Comparison of ENCODE assay signal across 25 cellular contexts in the genomic region with DNA sequence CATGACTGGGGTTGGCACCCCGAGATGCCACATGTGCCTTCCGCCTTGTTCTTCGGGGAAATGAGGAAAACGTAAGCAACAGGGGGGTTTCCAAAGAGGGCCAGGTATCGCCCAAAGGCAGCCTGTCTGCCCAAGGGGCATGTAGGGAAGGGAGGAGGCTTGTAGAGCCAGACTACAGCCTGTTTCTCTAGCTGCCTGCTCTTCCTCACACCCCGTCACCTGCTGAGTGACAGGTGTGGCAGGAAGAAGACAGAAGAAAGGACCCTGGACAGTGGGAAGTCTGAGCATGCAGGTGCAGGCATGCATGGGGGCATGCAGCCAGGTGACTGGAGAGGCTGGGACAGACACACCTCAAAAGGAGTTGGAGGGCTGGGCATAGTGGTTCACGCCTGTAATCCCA. TPM values are rescaled to one million over a fixed set of nuclear protein-coding genes. Genes with fewer than 3 reads are reported as not detected.
DNase-seq lines count a peak whose midpoint lies in the region; ATAC-seq and TF ChIP-seq lines count a peak whose summit lies in the region.
"Had no signal": no experiment of that assay in that cellular context is flagged by ENCODE, and none has a peak within 500 bp of the region (broad histone marks: within the 10 kb centered on the region; RNA-seq: fewer than 3 reads in every experiment).

No MANE protein-coding gene starts in this region.

- no peak overlapping the region for H3K4me3 ChIP-seq in GM06990 (replicated peaks; ENCODE audit: low read depth, low read length)
- H3K4me3 ChIP-seq: ascending aorta, SJCRH30 had no signal

- H3K27ac Mint-ChIP-seq in activated T-helper 1 cell treated with anti-CD3 and anti-CD28 coated beads, Interleukin-12 subunit alpha, Interleukin-12 subunit beta, Interleukin-2, Interleukin-4 antibody, amounts not matched to agents 30 ng/mL and 10 ng/mL and 1 ng/mL, durations not matched to agents 14 hours and 24 hours and 36 hours, result peak overlapping the region; percentile 36
- H3K27ac Mint-ChIP-seq: B cell; HFFc6; memory B cell; naive thymus-derived CD8-positive, alpha-beta T cell; T-helper 2 cell treated with Interferon-gamma antibody and Interleukin-4, amounts not matched to agents 5 μg/mL and 100 μg/mL, for 36 hours; WTC11 had no signal

- H3K27me3 ChIP-seq in GM06990 (replicated peaks; ENCODE audit: control insufficient read depth, insufficient read depth, low read length), result no peaks in the 10 kb centered on the region
- H3K27me3 ChIP-seq: ascending aorta, SJCRH30 had no signal

- intact Hi-C loops in activated T-helper 1 cell treated with anti-CD3 and anti-CD28 coated beads, Interleukin-12 subunit alpha, Interleukin-12 subunit beta, Interleukin-2, Interleukin-4 antibody, amounts not matched to agents 30 ng/mL and 10 ng/mL and 1 ng/mL, durations not matched to agents 14 hours and 24 hours and 36 hours (cut with micrococcal nuclease), result no loop called here

- H3K27me3 Mint-ChIP-seq in activated T-helper 1 cell treated with anti-CD3 and anti-CD28 coated beads, Interleukin-12 subunit alpha, Interleukin-12 subunit beta, Interleukin-2, Interleukin-4 antibody, amounts not matched to agents 30 ng/mL and 10 ng/mL and 1 ng/mL, durations not matched to agents 14 hours and 24 hours and 36 hours (ENCODE audit: insufficient read depth), result peaks cover 2% of the 10 kb centered on the region
- H3K27me3 Mint-ChIP-seq: B cell; memory B cell; naive thymus-derived CD8-positive, alpha-beta T cell had no signal

- peaks cover 32% of the 10 kb centered on the region for H3K4me1 Mint-ChIP-seq in activated T-helper 1 cell treated with anti-CD3 and anti-CD28 coated beads, Interleukin-12 subunit alpha, Interleukin-12 subunit beta, Interleukin-2, Interleukin-4 antibody, amounts not matched to agents 30 ng/mL and 10 ng/mL and 1 ng/mL, durations not matched to agents 14 hours and 24 hours and 36 hours (ENCODE audit: low read depth)

- no peaks in the 10 kb centered on the region for H3K9me3 Mint-ChIP-seq in activated T-helper 1 cell treated with anti-CD3 and anti-CD28 coated beads, Interleukin-12 subunit alpha, Interleukin-12 subunit beta, Interleukin-2, Interleukin-4 antibody, amounts not matched to agents 30 ng/mL and 10 ng/mL and 1 ng/mL, durations not matched to agents 14 hours and 24 hours and 36 hours
- H3K9me3 Mint-ChIP-seq: HFFc6; memory B cell; naive thymus-derived CD8-positive, alpha-beta T cell; T-helper 2 cell treated with Interferon-gamma antibody and Interleukin-4, amounts not matched to agents 5 μg/mL and 100 μg/mL, for 36 hours; WTC11 had no signal

- no peaks in the 10 kb centered on the region for H3K36me3 Mint-ChIP-seq in activated T-helper 1 cell treated with anti-CD3 and anti-CD28 coated beads, Interleukin-12 subunit alpha, Interleukin-12 subunit beta, Interleukin-2, Interleukin-4 antibody, amounts not matched to agents 30 ng/mL and 10 ng/mL and 1 ng/mL, durations not matched to agents 14 hours and 24 hours and 36 hours (ENCODE audit: low read depth)
- H3K36me3 Mint-ChIP-seq: memory B cell; naive thymus-derived CD8-positive, alpha-beta T cell; WTC11 had no signal

- ATAC-seq in GM21529 (IDR thresholded peaks at IDR 0.05; ENCODE audit: unreplicated experiment), result peak; percentile 22
- ATAC-seq: naive thymus-derived CD8-positive, alpha-beta T cell; WTC11 had no signal

- no peak overlapping the region for H3K4me3 Mint-ChIP-seq in activated T-helper 1 cell treated with anti-CD3 and anti-CD28 coated beads, Interleukin-12 subunit alpha, Interleukin-12 subunit beta, Interleukin-2, Interleukin-4 antibody, amounts not matched to agents 30 ng/mL and 10 ng/mL and 1 ng/mL, durations not matched to agents 14 hours and 24 hours and 36 hours
- H3K4me3 Mint-ChIP-seq: B cell; HFFc6; memory B cell; naive thymus-derived CD8-positive, alpha-beta T cell; T-helper 2 cell treated with Interferon-gamma antibody and Interleukin-4, amounts not matched to agents 5 μg/mL and 100 μg/mL, for 36 hours; WTC11 had no signal

- TF ChIP-seq CTCF in GM06990 (IDR thresholded peaks at IDR 0.05; ENCODE audit: insufficient read depth, low read length, poor library complexity, severe bottlenecking), result no peak

- H3K36me3 ChIP-seq in GM06990 (ENCODE audit: control insufficient read depth, insufficient read depth, low read length), result no peaks in the 10 kb centered on the region
- H3K36me3 ChIP-seq: ascending aorta, SJCRH30 had no signal

- DNase-seq in GM06990 (ENCODE audit: extremely low read depth, insufficient read length) (peak; percentile 27), kidney tubule cell (ENCODE audit: low spot score) (peak; percentile 13), DMS 273 treated with DMSO at 0.1 percent for 48 hours (lab: John Stamatoyannopoulos, UW) (no peak), NCI-H82 treated with DMSO at 0.1 percent for 48 hours (lab: John Stamatoyannopoulos, UW; ENCODE audit: unreplicated experiment) (no peak), HUDEP-2 (lab: John Stamatoyannopoulos, UW; ENCODE audit: unreplicated experiment in 76 of 76) (no peak)
- DNase-seq in activated T-helper 1 cell treated with anti-CD3 and anti-CD28 coated beads, Interleukin-12 subunit alpha, Interleukin-12 subunit beta, Interleukin-2, Interleukin-4 antibody, amounts not matched to agents 30 ng/mL and 10 ng/mL and 1 ng/mL, durations not matched to agents 14 hours and 24 hours and 36 hours (ENCODE audit: low spot score), result no peak
- DNase-seq: activated gamma-delta T cell; HFFc6; hypothalamus; kidney; naive thymus-derived CD8-positive, alpha-beta T cell; NCI-H187; SJCRH30; stimulated activated CD4-positive, alpha-beta T cell treated with anti-CD3 and anti-CD28 coated beads, Interleukin-2, amount 100 ng/mL, for 24 hours had no signal

RNA-seq across cellular contexts. Expression of a gene that starts 9.8 kb away (rescaled TPM):
- total RNA-seq in activated T-helper 1 cell treated with anti-CD3 and anti-CD28 coated beads, Interleukin-12 subunit alpha, Interleukin-12 subunit beta, Interleukin-2, Interleukin-4 antibody, amounts not matched to agents 30 ng/mL and 10 ng/mL and 1 ng/mL, durations not matched to agents 14 hours and 24 hours and 36 hours, result not detected in 2 replicates
- total RNA-seq: activated CD8-positive, alpha-beta memory T cell treated with anti-CD3 and anti-CD28 coated beads for 36 hours; ascending aorta; B cell; cerebellum; HFFc6; kidney; naive thymus-derived CD8-positive, alpha-beta T cell; NCI-H460; OCI-LY7; SJCRH30; subcutaneous adipose tissue; WTC11 had no signal

RNA-seq across cellular contexts. Expression of a gene that starts 38.7 kb away (rescaled TPM):
- total RNA-seq in activated T-helper 1 cell treated with anti-CD3 and anti-CD28 coated beads, Interleukin-12 subunit alpha, Interleukin-12 subunit beta, Interleukin-2, Interleukin-4 antibody, amounts not matched to agents 30 ng/mL and 10 ng/mL and 1 ng/mL, durations not matched to agents 14 hours and 24 hours and 36 hours, result 29.5 and 30.1 TPM in 2 replicates

Comparison
In these comparisons a context has a peak if more than half of its experiments do, and no peak if none do; other contexts are left out.
1. DNase-seq: peak in GM06990 (single experiment) and kidney tubule cell (single experiment); none in activated T-helper 1 cell treated with anti-CD3 and anti-CD28 coated beads, Interleukin-12 subunit alpha, Interleukin-12 subunit beta, Interleukin-2, Interleukin-4 antibody, amounts not matched to agents 30 ng/mL and 10 ng/mL and 1 ng/mL, durations not matched to agents 14 hours and 24 hours and 36 hours (single experiment), DMS 273 treated with DMSO at 0.1 percent for 48 hours (single experiment), NCI-H82 treated with DMSO at 0.1 percent for 48 hours (single experiment) and HUDEP-2 (0 of 76).